In genomic region chr11:66277064-66277463, GRCh38 we compare ENCODE assay signal across 10 cellular contexts. TPM values are rescaled to one million over a fixed set of nuclear protein-coding genes. Genes with fewer than 3 reads are reported as not detected.
DNase-seq lines count a peak whose midpoint lies in the region; ATAC-seq, FAIRE-seq and TF ChIP-seq lines count a peak whose summit lies in the region.
"Not testable (repeated sequence)": the region's sequence is repeated elsewhere in the genome, so short reads cannot be mapped to it uniquely, and the experiment has no call there.
"Had no signal": no experiment of that assay in that cellular context is flagged by ENCODE, and none has a peak within 500 bp of the region (broad histone marks: within the 10 kb centered on the region; RNA-seq: fewer than 3 reads in every experiment).

No MANE protein-coding gene starts in this region.

- H2BK15ac ChIP-seq in H1 (ENCODE audit: low read length), result not testable (repeated sequence)

- H3K27me3 Mint-ChIP-seq in Calu3 (ENCODE audit: unreplicated experiment) (peaks cover 29% of the 10 kb centered on the region), naive B cell (peaks cover 0 to 17% (median 11%) of the 10 kb centered on the region in 3 donors)
- not testable (repeated sequence) for H3K27me3 Mint-ChIP-seq in activated CD4-positive, alpha-beta T cell treated with anti-CD3 and anti-CD28 coated beads, Interleukin-2, amount 10 ng/mL, durations not matched to agents 7 days and 5 days; activated naive CD8-positive, alpha-beta T cell treated with anti-CD3 and anti-CD28 coated beads, Interleukin-2, amount 50 U/mL, for 24 hours; osteocyte (ENCODE audit: unreplicated experiment)

- not testable (repeated sequence) for H3K27ac ChIP-seq in A673 (ENCODE audit: low read depth, low read length, poor library complexity, severe bottlenecking); PC-3 (ENCODE audit: low read length); H1 (ENCODE audit: low read depth, low read length)

- H4K20me1 ChIP-seq in PC-3 (ENCODE audit: low read length) (0 out of 2 replicates have a peak, but pooled peaks cover 13% of the 10 kb centered on the region), H1 (replicated peaks in 1 of 2; ENCODE audit: control insufficient read depth in 1 of 2, insufficient read depth in 2 of 2, low read length in 2 of 2) (peaks cover 4 to 19% of the 10 kb centered on the region in 2 experiments)

- H3K14ac ChIP-seq in H1 (ENCODE audit: insufficient read length), result not testable (repeated sequence)

- intact Hi-C loops in A673 (cut with micrococcal nuclease; ENCODE audit: unreplicated experiment); Calu3 (cut with micrococcal nuclease; ENCODE audit: unreplicated experiment); PC-3 (cut with micrococcal nuclease): not testable (repeated sequence)

- not testable (repeated sequence) for H3F3A ChIP-seq in PC-3 (ENCODE audit: low read length, unreplicated experiment)

- H3K4me1 Mint-ChIP-seq in Calu3 (ENCODE audit: low read depth, unreplicated experiment), result peaks cover 15% of the 10 kb centered on the region
- H3K4me1 Mint-ChIP-seq in activated CD4-positive, alpha-beta T cell treated with anti-CD3 and anti-CD28 coated beads, Interleukin-2, amount 10 ng/mL, durations not matched to agents 7 days and 5 days, result peaks cover 32% of the 10 kb centered on the region
- peaks cover 23% of the 10 kb centered on the region for H3K4me1 Mint-ChIP-seq in activated naive CD8-positive, alpha-beta T cell treated with anti-CD3 and anti-CD28 coated beads, Interleukin-2, amount 50 U/mL, for 24 hours
- peaks cover 35 to 44% (median 39%) of the 10 kb centered on the region in 3 donors for H3K4me1 Mint-ChIP-seq in naive B cell
- H3K4me1 Mint-ChIP-seq in osteocyte (ENCODE audit: unreplicated experiment), result peaks cover 24% of the 10 kb centered on the region

- not testable (repeated sequence) for TF ChIP-seq POLR2A in H1 (IDR thresholded peaks at IDR 0.05; ENCODE audit: control extremely low read depth in 1 of 2, low read depth in 2 of 2, low read length in 2 of 2)

- H2BK120ac ChIP-seq in H1 (replicated peaks; ENCODE audit: low read depth, low read length), result not testable (repeated sequence)

- H3K4ac ChIP-seq in H1 (replicated peaks; ENCODE audit: insufficient read length, low read depth, low read length), result not testable (repeated sequence)

- H3K4me2 ChIP-seq in PC-3 (ENCODE audit: low read length), result not testable (repeated sequence)
- H3K4me2 ChIP-seq in H1 (ENCODE audit: insufficient read depth in 1 of 2, low read depth in 2 of 2, low read length in 2 of 2), result peak overlapping the region; percentile 73; a peak in 2 of 4 replicates

- H4K5ac ChIP-seq in H1 (ENCODE audit: insufficient read length, low read depth, low read length), result not testable (repeated sequence)

- not testable (repeated sequence) for H3K27me3 ChIP-seq in A673 (replicated peaks; ENCODE audit: insufficient read depth, low read depth, low read length, poor library complexity); PC-3 (ENCODE audit: low read length); H1 (replicated peaks in 1 of 4; ENCODE audit: control insufficient read depth in 3 of 4, extremely low read depth in 1 of 4, insufficient read depth in 3 of 4, low read length in 3 of 4)

- not testable (repeated sequence) for H3K23ac ChIP-seq in H1 (ENCODE audit: insufficient read length)

- H3K36me3 Mint-ChIP-seq in Calu3 (ENCODE audit: insufficient read depth, unreplicated experiment) (peaks cover 47% of the 10 kb centered on the region), naive B cell (peaks cover 12 to 36% of the 10 kb centered on the region in 2 donors), osteocyte (ENCODE audit: unreplicated experiment) (peaks cover 22% of the 10 kb centered on the region)
- peaks cover 36% of the 10 kb centered on the region for H3K36me3 Mint-ChIP-seq in activated CD4-positive, alpha-beta T cell treated with anti-CD3 and anti-CD28 coated beads, Interleukin-2, amount 10 ng/mL, durations not matched to agents 7 days and 5 days (ENCODE audit: low read depth)
- H3K36me3 Mint-ChIP-seq in activated naive CD8-positive, alpha-beta T cell treated with anti-CD3 and anti-CD28 coated beads, Interleukin-2, amount 50 U/mL, for 24 hours (ENCODE audit: low read depth), result peaks cover 17% of the 10 kb centered on the region

- not testable (repeated sequence) for H3K18ac ChIP-seq in H1 (ENCODE audit: extremely low read depth, low read length)

- not testable (repeated sequence) for H2BK5ac ChIP-seq in H1 (ENCODE audit: low read depth, low read length)

- POLR2A ChIA-PET in A673 (lab: Charles Lee; ENCODE audit: low non-redundant PET); activated CD4-positive, alpha-beta T cell treated with anti-CD3 and anti-CD28 coated beads, Interleukin-2, amount 10 ng/mL, durations not matched to agents 7 days and 5 days (lab: Charles Lee): not testable (repeated sequence)
- POLR2A ChIA-PET in PC-3 (lab: Charles Lee; ENCODE audit: unreplicated experiment) (interaction anchor here (0.6 kb wide), 1 partner anchor 19 kb away, joined by 3 read pairs; no protein-coding TSS in a partner anchor), H1 (lab: Charles Lee; ENCODE audit: partially characterized antibody) (interaction anchor here (0.9 to 7.9 kb wide), 9 partner anchors 8 to 36 kb away, joined by 3 to 125 read pairs (median 5); partner anchors contain the start of genes RAB1B and YIF1A)

- not testable (repeated sequence) for H3K79me2 ChIP-seq in PC-3 (ENCODE audit: low read length); H1 (ENCODE audit: control insufficient read depth in 1 of 2, insufficient read depth in 2 of 2, low read length in 2 of 2)

- TF ChIP-seq RAD21 in H1 (IDR thresholded peaks at IDR 0.05 in 1 of 2, conservative IDR thresholded peaks at IDR 0.05 in 1 of 2; ENCODE audit: low read depth in 2 of 2, low read length in 2 of 2), result not testable (repeated sequence)

- H3K4me1 ChIP-seq in A673 (ENCODE audit: insufficient read depth, low read length, poor library complexity, severe bottlenecking), result peaks cover 27% of the 10 kb centered on the region
- H3K4me1 ChIP-seq in PC-3 (ENCODE audit: insufficient read depth, low read length), result not testable (repeated sequence)
- H3K4me1 ChIP-seq in H1 (replicated peaks in 1 of 4; ENCODE audit: control insufficient read depth in 3 of 4, insufficient read depth in 4 of 4, low read length in 3 of 4), result peaks cover 0 to 12% (median 6%) of the 10 kb centered on the region in 4 experiments; a peak in 5 of 7 replicates

- CTCF ChIA-PET in A673 (lab: Charles Lee); Calu3 (lab: Charles Lee): not testable (repeated sequence)
- CTCF ChIA-PET in PC-3 (lab: Charles Lee) (interaction anchor here (0.6 kb wide), 1 partner anchor 255 kb away, joined by 3 read pairs; no protein-coding TSS in a partner anchor), H1 (lab: Charles Lee; ENCODE audit: partially characterized antibody) (interaction anchor here (0.5 to 1.4 kb wide), 8 partner anchors 8 to 497 kb away, joined by 3 to 6 read pairs (median 4); partner anchors contain the start of genes AP5B1, CD248, RAB1B and YIF1A)
- CTCF ChIA-PET in activated CD4-positive, alpha-beta T cell treated with anti-CD3 and anti-CD28 coated beads, Interleukin-2, amount 10 ng/mL, durations not matched to agents 7 days and 5 days (lab: Charles Lee), result interaction anchor here (0.9 kb wide), 1 partner anchor 55 kb away, joined by 4 read pairs; no protein-coding TSS in a partner anchor

- H2AFZ ChIP-seq in PC-3 (ENCODE audit: low read length); H1 (ENCODE audit: low read length): not testable (repeated sequence)

- not testable (repeated sequence) for TF ChIP-seq CTCF in A673 (conservative IDR thresholded peaks at IDR 0.05; ENCODE audit: low read depth, low read length); Calu3 (IDR thresholded peaks at IDR 0.05; ENCODE audit: unreplicated experiment); PC-3 (conservative IDR thresholded peaks at IDR 0.05; ENCODE audit: low read depth, low read length); H1 (IDR thresholded peaks at IDR 0.05; ENCODE audit: control extremely low read depth in 1 of 3, insufficient read depth in 1 of 3, low read depth in 1 of 3, low read length in 3 of 3); osteocyte (IDR thresholded peaks at IDR 0.05)

- not testable (repeated sequence) for H2BK12ac ChIP-seq in H1 (ENCODE audit: low read depth, low read length)

- not testable (repeated sequence) for H3K9me3 Mint-ChIP-seq in Calu3 (ENCODE audit: low read depth, unreplicated experiment); activated CD4-positive, alpha-beta T cell treated with anti-CD3 and anti-CD28 coated beads, Interleukin-2, amount 10 ng/mL, durations not matched to agents 7 days and 5 days; activated naive CD8-positive, alpha-beta T cell treated with anti-CD3 and anti-CD28 coated beads, Interleukin-2, amount 50 U/mL, for 24 hours; naive B cell; osteocyte (ENCODE audit: unreplicated experiment)

- BruUV-seq in A673 (replicated peaks; lab: Mats Ljungman, UMichigan), result TSS peak; percentile 56
- BruUV-seq in Calu3 (replicated peaks; lab: Mats Ljungman, UMichigan), result TSS peak; percentile 28
- TSS peak; percentile 36 for BruUV-seq in PC-3 (replicated peaks; lab: Mats Ljungman, UMichigan)

- not testable (repeated sequence) for H2BK20ac ChIP-seq in H1 (ENCODE audit: low read length)

- H3K4me3 ChIP-seq in A673 (ENCODE audit: low read depth, low read length, poor library complexity, severe bottlenecking); PC-3 (ENCODE audit: low read length): not testable (repeated sequence)
- H3K4me3 ChIP-seq in H1 (ENCODE audit: extremely low read depth in 1 of 4, insufficient read depth in 2 of 4, low read depth in 3 of 4, low read length in 4 of 4), result peak overlapping the region in 1 of 4 experiments; percentile 68; a peak in 1 of 8 replicates

- not testable (repeated sequence) for H4K8ac ChIP-seq in H1 (ENCODE audit: extremely low read depth, insufficient read depth, low read length)

- H3K9me2 ChIP-seq in PC-3 (replicated peaks; ENCODE audit: low read length), result not testable (repeated sequence)

- not testable (repeated sequence) for H3K9ac ChIP-seq in PC-3 (ENCODE audit: low read length); H1 (replicated peaks in 1 of 4; ENCODE audit: extremely low read depth in 1 of 4, low read depth in 3 of 4, low read length in 3 of 4)

- not testable (repeated sequence) for H3K27ac Mint-ChIP-seq in Calu3 (ENCODE audit: unreplicated experiment); activated CD4-positive, alpha-beta T cell treated with anti-CD3 and anti-CD28 coated beads, Interleukin-2, amount 10 ng/mL, durations not matched to agents 7 days and 5 days; activated naive CD8-positive, alpha-beta T cell treated with anti-CD3 and anti-CD28 coated beads, Interleukin-2, amount 50 U/mL, for 24 hours
- peak overlapping the region in 3 of 6 donors; percentile 24 to 57 (median 39) for H3K27ac Mint-ChIP-seq in naive B cell
- peak overlapping the region; percentile 41 for H3K27ac Mint-ChIP-seq in osteocyte (ENCODE audit: unreplicated experiment)

- H3K56ac ChIP-seq in H1 (replicated peaks; ENCODE audit: insufficient read length, low read depth, low read length), result not testable (repeated sequence)

- not testable (repeated sequence) for H3K9me3 ChIP-seq in A673 (ENCODE audit: low read depth, low read length, poor library complexity, severe bottlenecking); PC-3 (ENCODE audit: low read length); H1 (ENCODE audit: insufficient read depth in 2 of 2, low read depth in 1 of 2, low read length in 1 of 2)

- WGBS in H1 (ENCODE audit: extremely low coverage in 1 of 2, insufficient coverage in 1 of 2, insufficient read length in 1 of 2, insufficient replicate concordance in 2 of 2, low coverage in 1 of 2, low lambda C conversion rate in 2 of 2, missing lambda C conversion rate in 1 of 2), 2 experiments, result 67% methylated on average over 3 of the region's 4 CpGs; no CpG with 5 or more reads in 1 of the 2 experiments

- H4K91ac ChIP-seq in H1 (replicated peaks; ENCODE audit: insufficient read length, low read length), result not testable (repeated sequence)

- not testable (repeated sequence) for H3K23me2 ChIP-seq in H1 (ENCODE audit: low read depth, low read length)

- TF ChIP-seq EP300 in H1 (IDR thresholded peaks at IDR 0.05; ENCODE audit: borderline replicate concordance in 1 of 2, low read depth in 2 of 2, low read length in 2 of 2), result not testable (repeated sequence)

- not testable (repeated sequence) for DNase-seq in A673 (ENCODE audit: low spot score); Calu3; PC-3; activated CD4-positive, alpha-beta T cell treated with anti-CD3 and anti-CD28 coated beads, Interleukin-2, amount 10 ng/mL, durations not matched to agents 7 days and 5 days; activated naive CD8-positive, alpha-beta T cell treated with anti-CD3 and anti-CD28 coated beads, Interleukin-2, amount 50 U/mL, for 24 hours; H1 (ENCODE audit: low read depth in 1 of 2, low spot score in 2 of 2); naive B cell; osteocyte (ENCODE audit: extremely low spot score, unreplicated experiment)

- ATAC-seq in PC-3; activated naive CD8-positive, alpha-beta T cell treated with anti-CD3 and anti-CD28 coated beads, Interleukin-2, amount 50 U/mL, for 24 hours; naive B cell (ENCODE audit: low read depth in 2 of 2): not testable (repeated sequence)

- not testable (repeated sequence) for H2AK5ac ChIP-seq in H1 (ENCODE audit: low read depth, low read length)

- FAIRE-seq in H1 (lab: Jason Lieb, UNC), result not testable (repeated sequence)

- H3K79me1 ChIP-seq in H1 (ENCODE audit: low read depth, low read length), result not testable (repeated sequence)

- not testable (repeated sequence) for H3K4me3 Mint-ChIP-seq in Calu3 (ENCODE audit: low read depth, unreplicated experiment); osteocyte (ENCODE audit: unreplicated experiment)
- H3K4me3 Mint-ChIP-seq in activated CD4-positive, alpha-beta T cell treated with anti-CD3 and anti-CD28 coated beads, Interleukin-2, amount 10 ng/mL, durations not matched to agents 7 days and 5 days, result peak overlapping the region; percentile 3
- H3K4me3 Mint-ChIP-seq in activated naive CD8-positive, alpha-beta T cell treated with anti-CD3 and anti-CD28 coated beads, Interleukin-2, amount 50 U/mL, for 24 hours, result peak overlapping the region; percentile 4
- H3K4me3 Mint-ChIP-seq in naive B cell, result peak overlapping the region in 6 of 8 donors; percentile 29 to 72 (median 66)

- peaks cover 34% of the 10 kb centered on the region for H3K36me3 ChIP-seq in A673 (ENCODE audit: insufficient read depth, low read length, poor library complexity, severe bottlenecking)
- H3K36me3 ChIP-seq in PC-3 (ENCODE audit: low read depth, low read length), result peaks cover 34% of the 10 kb centered on the region; the same call in 1 of the 2 replicates
- peaks cover 4 to 30% (median 13%) of the 10 kb centered on the region in 4 experiments for H3K36me3 ChIP-seq in H1 (ENCODE audit: control insufficient read depth in 2 of 4, insufficient read depth in 4 of 4, low read length in 3 of 4)

RNA-seq across cellular contexts. Expression of gene CNIH2, which starts 0.9 kb away (rescaled TPM):
- total RNA-seq in A673 (2021) (11.6 and 13.7 TPM in 2 replicates), Calu3 (2022) (2.9 and 3.5 TPM in 2 replicates), PC-3 (2014; rRNA removed) (2.2 and 5.2 TPM in 2 replicates), osteocyte (3.8 and 5.0 TPM in 2 replicates)
- 1 to 10 TPM; 2.5 TPM for total RNA-seq in activated CD4-positive, alpha-beta T cell treated with anti-CD3 and anti-CD28 coated beads, Interleukin-2, amount 10 ng/mL, durations not matched to agents 7 days and 5 days
- 15.8 and 17.0 TPM in 2 replicates for total RNA-seq in H1 (2021; fragmentation: NEBNext Ultra II Directional; extraction: Animal tissue kit (Norgen Biotek cat#: 25700))
- polyA plus RNA-seq in H1 (2011; rRNA removed) (11.6 and 12.5 TPM in 2 replicates), naive B cell (ENCODE audit: low read depth in 6 of 6) (not detected)
- polyA plus RNA-seq in H1 (2011; cell fraction: cytosol; rRNA removed), result 5.5 TPM
- 13.1 TPM for polyA plus RNA-seq in H1 (2011; cell fraction: nucleus; rRNA removed)
- polyA plus RNA-seq in H1 (2012, experiment 1 of 2), result 11.7 to 18.1 TPM (median 16.2 TPM) in 4 replicates
- 12.4 TPM for polyA plus RNA-seq in H1 (2012, experiment 2 of 2)
- 12.7 TPM for polyA plus RNA-seq in H1 (2013, experiment 1 of 2)
- 13.4 TPM for polyA plus RNA-seq in H1 (2013, experiment 2 of 2)
- 8.5 and 9.1 TPM in 2 replicates for polyA minus RNA-seq in H1 (2011; rRNA and poly(A)+ RNA removed)
- 11.6 TPM for polyA minus RNA-seq in H1 (2011; cell fraction: cytosol; rRNA and poly(A)+ RNA removed)
- 5.0 TPM for polyA minus RNA-seq in H1 (2011; cell fraction: nucleus; rRNA and poly(A)+ RNA removed)
- total RNA-seq: glomerular endothelial cell had no signal

RNA-seq across cellular contexts. Expression of gene RAB1B, which starts 8.6 kb away (rescaled TPM):
- total RNA-seq in A673 (2021) (171 and 186 TPM in 2 replicates), Calu3 (2022) (144 and 146 TPM in 2 replicates), PC-3 (2014; rRNA removed) (355 and 380 TPM in 2 replicates), osteocyte (149 and 150 TPM in 2 replicates)
- total RNA-seq in activated CD4-positive, alpha-beta T cell treated with anti-CD3 and anti-CD28 coated beads, Interleukin-2, amount 10 ng/mL, durations not matched to agents 7 days and 5 days, result 100 to 1,000 TPM; 151 to 174 TPM
- total RNA-seq in H1 (2021; fragmentation: NEBNext Ultra II Directional; extraction: Animal tissue kit (Norgen Biotek cat#: 25700)), result 100 and 106 TPM in 2 replicates
- polyA plus RNA-seq in H1 (2011; rRNA removed) (217 and 306 TPM in 2 replicates), naive B cell (ENCODE audit: low read depth in 6 of 6) (10 to 100 TPM; 10.3 to 13.3 (median 12.2) TPM)
- polyA plus RNA-seq in H1 (2011; cell fraction: cytosol; rRNA removed), result 154 TPM
- 150 TPM for polyA plus RNA-seq in H1 (2011; cell fraction: nucleus; rRNA removed)
- polyA plus RNA-seq in H1 (2012, experiment 1 of 2), result 83.5 to 116 TPM (median 115 TPM) in 4 replicates
- polyA plus RNA-seq in H1 (2012, experiment 2 of 2), result 130 TPM
- 89.8 TPM for polyA plus RNA-seq in H1 (2013, experiment 1 of 2)
- polyA plus RNA-seq in H1 (2013, experiment 2 of 2), result 91.6 TPM
- polyA minus RNA-seq in H1 (2011; rRNA and poly(A)+ RNA removed), result 110 and 111 TPM in 2 replicates
- polyA minus RNA-seq in H1 (2011; cell fraction: cytosol; rRNA and poly(A)+ RNA removed), result 81.3 TPM
- 39.8 TPM for polyA minus RNA-seq in H1 (2011; cell fraction: nucleus; rRNA and poly(A)+ RNA removed)

RNA-seq across cellular contexts. Expression of gene YIF1A, which starts 11.9 kb away (rescaled TPM):
- total RNA-seq in A673 (2021) (125 and 128 TPM in 2 replicates), Calu3 (2022) (98.8 and 106 TPM in 2 replicates), PC-3 (2014; rRNA removed) (196 and 236 TPM in 2 replicates), osteocyte (140 and 146 TPM in 2 replicates)
- total RNA-seq in activated CD4-positive, alpha-beta T cell treated with anti-CD3 and anti-CD28 coated beads, Interleukin-2, amount 10 ng/mL, durations not matched to agents 7 days and 5 days, result 10 to 100 TPM; 39.1 to 45.4 TPM
- total RNA-seq in H1 (2021; fragmentation: NEBNext Ultra II Directional; extraction: Animal tissue kit (Norgen Biotek cat#: 25700)), result 70.1 and 75.9 TPM in 2 replicates
- polyA plus RNA-seq in H1 (2011; rRNA removed) (178 and 248 TPM in 2 replicates), naive B cell (ENCODE audit: low read depth in 6 of 6) (10 to 100 TPM; 57.1 to 82.1 (median 66.0) TPM)
- polyA plus RNA-seq in H1 (2011; cell fraction: cytosol; rRNA removed), result 106 TPM
- polyA plus RNA-seq in H1 (2011; cell fraction: nucleus; rRNA removed), result 184 TPM
- 50.7 to 118 TPM (median 101 TPM) in 4 replicates for polyA plus RNA-seq in H1 (2012, experiment 1 of 2)
- 274 TPM for polyA plus RNA-seq in H1 (2012, experiment 2 of 2)
- 179 TPM for polyA plus RNA-seq in H1 (2013, experiment 1 of 2)
- 193 TPM for polyA plus RNA-seq in H1 (2013, experiment 2 of 2)
- polyA minus RNA-seq in H1 (2011; rRNA and poly(A)+ RNA removed), result 96.9 and 101 TPM in 2 replicates
- 80.4 TPM for polyA minus RNA-seq in H1 (2011; cell fraction: cytosol; rRNA and poly(A)+ RNA removed)
- polyA minus RNA-seq in H1 (2011; cell fraction: nucleus; rRNA and poly(A)+ RNA removed), result 42.2 TPM

RNA-seq across cellular contexts. Expression of gene TMEM151A, which starts 14.6 kb away (rescaled TPM):
- total RNA-seq in A673 (2021) (1.5 and 1.7 TPM in 2 replicates), Calu3 (2022) (1.4 and 3.0 TPM in 2 replicates), PC-3 (2014; rRNA removed) (not detected in 2 replicates), osteocyte (0.46 and 0.55 TPM in 2 replicates)
- not detected for total RNA-seq in activated CD4-positive, alpha-beta T cell treated with anti-CD3 and anti-CD28 coated beads, Interleukin-2, amount 10 ng/mL, durations not matched to agents 7 days and 5 days
- total RNA-seq in H1 (2021; fragmentation: NEBNext Ultra II Directional; extraction: Animal tissue kit (Norgen Biotek cat#: 25700)), result 2.4 and 3.2 TPM in 2 replicates
- polyA plus RNA-seq in H1 (2011; rRNA removed) (3.2 and 4.5 TPM in 2 replicates), naive B cell (ENCODE audit: low read depth in 6 of 6) (not detected)
- 2.2 TPM for polyA plus RNA-seq in H1 (2011; cell fraction: cytosol; rRNA removed)
- 2.4 TPM for polyA plus RNA-seq in H1 (2011; cell fraction: nucleus; rRNA removed)
- 0.87 to 2.5 TPM (median 2.1 TPM) in 4 replicates for polyA plus RNA-seq in H1 (2012, experiment 1 of 2)
- polyA plus RNA-seq in H1 (2012, experiment 2 of 2), result 2.3 TPM
- polyA plus RNA-seq in H1 (2013, experiment 1 of 2), result 3.7 TPM
- 4.0 TPM for polyA plus RNA-seq in H1 (2013, experiment 2 of 2)
- polyA minus RNA-seq in H1 (2011; rRNA and poly(A)+ RNA removed), result 0.56 and 1.3 TPM in 2 replicates
- polyA minus RNA-seq in H1 (2011; cell fraction: cytosol; rRNA and poly(A)+ RNA removed), result 1.8 TPM
- 2.8 TPM for polyA minus RNA-seq in H1 (2011; cell fraction: nucleus; rRNA and poly(A)+ RNA removed)
- total RNA-seq: A172 had no signal

RNA-seq across cellular contexts. Expression of gene KLC2, which starts 19.6 kb away (rescaled TPM):
- total RNA-seq in A673 (2021) (94.3 and 97.4 TPM in 2 replicates), Calu3 (2022) (41.7 and 46.7 TPM in 2 replicates), PC-3 (2014; rRNA removed) (32.1 and 51.5 TPM in 2 replicates), osteocyte (35.5 and 43.8 TPM in 2 replicates)
- 10 to 100 TPM; 32.1 to 38.5 TPM for total RNA-seq in activated CD4-positive, alpha-beta T cell treated with anti-CD3 and anti-CD28 coated beads, Interleukin-2, amount 10 ng/mL, durations not matched to agents 7 days and 5 days
- total RNA-seq in H1 (2021; fragmentation: NEBNext Ultra II Directional; extraction: Animal tissue kit (Norgen Biotek cat#: 25700)), result 41.8 and 42.5 TPM in 2 replicates
- polyA plus RNA-seq in H1 (2011; rRNA removed) (17.3 and 28.6 TPM in 2 replicates), naive B cell (ENCODE audit: low read depth in 6 of 6) (1 to 10 TPM in 5 of 6 donors, under 1 TPM in 1; 0.17 to 9.3 (median 5.6) TPM)
- 20.5 TPM for polyA plus RNA-seq in H1 (2011; cell fraction: cytosol; rRNA removed)
- 71.8 TPM for polyA plus RNA-seq in H1 (2011; cell fraction: nucleus; rRNA removed)
- polyA plus RNA-seq in H1 (2012, experiment 1 of 2), result 31.1 to 40.5 TPM (median 38.8 TPM) in 4 replicates
- polyA plus RNA-seq in H1 (2012, experiment 2 of 2), result 28.5 TPM
- polyA plus RNA-seq in H1 (2013, experiment 1 of 2), result 25.6 TPM
- 23.0 TPM for polyA plus RNA-seq in H1 (2013, experiment 2 of 2)
- 13.9 and 27.0 TPM in 2 replicates for polyA minus RNA-seq in H1 (2011; rRNA and poly(A)+ RNA removed)
- 20.8 TPM for polyA minus RNA-seq in H1 (2011; cell fraction: cytosol; rRNA and poly(A)+ RNA removed)
- polyA minus RNA-seq in H1 (2011; cell fraction: nucleus; rRNA and poly(A)+ RNA removed), result 25.4 TPM
